ENCODE assay signal across 23 cellular contexts in genomic region chr11:61838501-61838900, GRCh38. TPM values are rescaled to one million over a fixed set of nuclear protein-coding genes. Genes with fewer than 3 reads are reported as not detected.
A peak's percentile ranks its signal among the peaks of the same experiment; 100 is the strongest.
DNase-seq lines count a peak whose midpoint lies in the region; ATAC-seq and TF ChIP-seq lines count a peak whose summit lies in the region.
"Had no signal": no experiment of that assay in that cellular context is flagged by ENCODE, and none has a peak within 500 bp of the region (broad histone marks: within the 10 kb centered on the region; RNA-seq: fewer than 3 reads in every experiment).

No MANE protein-coding gene starts in this region.

- H2AK5ac ChIP-seq in trophoblast cell (ENCODE audit: low read length): no peak overlapping the region

- no peak overlapping the region for H3K9ac ChIP-seq in trophoblast cell (ENCODE audit: low read length)

- peaks cover 10 to 11% of the 10 kb centered on the region in 2 experiments for H3K4me1 ChIP-seq in trophoblast cell (ENCODE audit: control insufficient read depth in 1 of 2, insufficient read depth in 2 of 2, low read length in 2 of 2)

- CTCF ChIA-PET in activated CD4-positive, alpha-beta T cell treated with anti-CD3 and anti-CD28 coated beads, Interleukin-2, amount 10 ng/mL, durations not matched to agents 7 days and 5 days (lab: Charles Lee): interaction anchor here (1.0 kb wide), 1 partner anchor 10 kb away, joined by 3 read pairs; the partner anchor contains the start of gene FADS2

- peak overlapping the region; percentile 6 for H3K18ac ChIP-seq in trophoblast cell (ENCODE audit: low read length)

- no peak overlapping the region for H2BK12ac ChIP-seq in trophoblast cell (ENCODE audit: low read length)

- H3K9me3 ChIP-seq in trophoblast cell (ENCODE audit: insufficient read depth, low read depth, low read length): peaks cover 6% of the 10 kb centered on the region
- H3K9me3 ChIP-seq: upper lobe of left lung had no signal

- H3K27me3 ChIP-seq in trophoblast cell (ENCODE audit: insufficient read depth, low read length): no peaks in the 10 kb centered on the region
- H3K27me3 ChIP-seq: upper lobe of left lung had no signal

- POLR2A ChIA-PET in activated CD4-positive, alpha-beta T cell treated with anti-CD3 and anti-CD28 coated beads, Interleukin-2, amount 10 ng/mL, durations not matched to agents 7 days and 5 days (lab: Charles Lee): interaction anchor here (0.5 kb wide), 1 partner anchor 129 kb away, joined by 4 read pairs; the partner anchor contains the start of gene FTH1

- WGBS in trophoblast cell (ENCODE audit: extremely low coverage, insufficient coverage, insufficient read length): no CpG with 5 or more reads among the region's 5 CpGs

- no peak overlapping the region for H3K4me3 ChIP-seq in trophoblast cell (ENCODE audit: low read depth, low read length)
- H3K4me3 ChIP-seq in foreskin fibroblast (ENCODE audit: low read depth in 1 of 2, low read length in 2 of 2): no peak overlapping the region
- H3K4me3 ChIP-seq: lung, skin epidermis, upper lobe of left lung had no signal

- no peak overlapping the region for H3K4me2 ChIP-seq in trophoblast cell (ENCODE audit: low read length)

- no peak overlapping the region for H3K4me3 Mint-ChIP-seq in activated CD4-positive, alpha-beta T cell treated with anti-CD3 and anti-CD28 coated beads, Interleukin-2, amount 10 ng/mL, durations not matched to agents 7 days and 5 days
- H3K4me3 Mint-ChIP-seq in activated CD4-positive, alpha-beta T cell treated with anti-CD3 and anti-CD28 coated beads, Interleukin-2, amount 10 ng/mL, durations not matched to agents 24 days and 14 days: no peak overlapping the region
- no peak overlapping the region for H3K4me3 Mint-ChIP-seq in chondrocyte (ENCODE audit: unreplicated experiment)
- H3K4me3 Mint-ChIP-seq: CD8-positive, alpha-beta T cell had no signal

- H3K4ac ChIP-seq in trophoblast cell (ENCODE audit: low read depth, low read length): no peak overlapping the region

- no peak overlapping the region for H4K91ac ChIP-seq in trophoblast cell (ENCODE audit: low read depth, low read length)

- H2AFZ ChIP-seq in trophoblast cell (ENCODE audit: insufficient read depth, low read length, poor library complexity): no peak overlapping the region

- no peak for ATAC-seq in activated naive CD4-positive, alpha-beta T cell treated with anti-CD3 and anti-CD28 coated beads, Interleukin-2, amount 50 U/mL, for 72 hours
- ATAC-seq: CD8-positive, alpha-beta T cell; HCT116; SK-N-SH treated with all-trans-retinoic acid at 6 μM for 48 hours had no signal

- H3K27ac ChIP-seq in trophoblast cell (ENCODE audit: low read depth, low read length): no peak overlapping the region
- H3K27ac ChIP-seq: skin epidermis, upper lobe of left lung, WERI-Rb-1 had no signal

- H3K27me3 Mint-ChIP-seq in activated CD4-positive, alpha-beta T cell treated with anti-CD3 and anti-CD28 coated beads, Interleukin-2, amount 10 ng/mL, durations not matched to agents 7 days and 5 days: no peaks in the 10 kb centered on the region
- H3K27me3 Mint-ChIP-seq in activated CD4-positive, alpha-beta T cell treated with anti-CD3 and anti-CD28 coated beads, Interleukin-2, amount 10 ng/mL, durations not matched to agents 24 days and 14 days: no peaks in the 10 kb centered on the region
- no peaks in the 10 kb centered on the region for H3K27me3 Mint-ChIP-seq in chondrocyte (ENCODE audit: low read depth)

- no peak overlapping the region for H3K14ac ChIP-seq in trophoblast cell (ENCODE audit: low read length)

- peaks cover 29% of the 10 kb centered on the region for H3K4me1 Mint-ChIP-seq in activated CD4-positive, alpha-beta T cell treated with anti-CD3 and anti-CD28 coated beads, Interleukin-2, amount 10 ng/mL, durations not matched to agents 7 days and 5 days
- H3K4me1 Mint-ChIP-seq in activated CD4-positive, alpha-beta T cell treated with anti-CD3 and anti-CD28 coated beads, Interleukin-2, amount 10 ng/mL, durations not matched to agents 24 days and 14 days: peaks cover 36% of the 10 kb centered on the region
- peaks cover 25% of the 10 kb centered on the region for H3K4me1 Mint-ChIP-seq in chondrocyte (ENCODE audit: low read depth)

- peaks cover 3% of the 10 kb centered on the region for H3K79me2 ChIP-seq in trophoblast cell (ENCODE audit: control insufficient read depth, insufficient read depth, low read length, poor library complexity)

- no peaks in the 10 kb centered on the region for H3K79me1 ChIP-seq in trophoblast cell (ENCODE audit: low read length)

- DNase-seq in activated CD4-positive, alpha-beta T cell treated with anti-CD3 and anti-CD28 coated beads, Interleukin-2, amount 10 ng/mL, durations not matched to agents 7 days and 5 days: no peak
- DNase-seq in activated CD4-positive, alpha-beta T cell treated with anti-CD3 and anti-CD28 coated beads, Interleukin-2, amount 10 ng/mL, durations not matched to agents 24 days and 14 days: no peak
- DNase-seq in chondrocyte (ENCODE audit: low spot score) (peak; percentile 68), trophoblast cell (no peak), foreskin fibroblast (no peak)
- DNase-seq in activated naive CD4-positive, alpha-beta T cell treated with anti-CD3 and anti-CD28 coated beads, Interleukin-2, amount 50 U/mL, for 72 hours (ENCODE audit: low spot score in 2 of 2): no peak
- DNase-seq: activated CD8-positive, alpha-beta memory T cell treated with anti-CD3 and anti-CD28 coated beads, Interleukin-2, amount 50 U/mL, for 48 hours; AML-193; CD8-positive, alpha-beta T cell; DMS 273 treated with DMSO at 0.1 percent for 48 hours; glutamatergic neuron; Kasumi-1; NCI-H1048; NCI-H1930; NCI-H69; stimulated activated CD4-positive, alpha-beta T cell treated with anti-CD3 and anti-CD28 coated beads, Interleukin-2, amount 100 ng/mL, for 24 hours; T-helper 9 cell; WERI-Rb-1 had no signal

- H3K36me3 ChIP-seq in trophoblast cell (ENCODE audit: control insufficient read depth in 1 of 2, insufficient read depth in 2 of 2, low read length in 2 of 2): peaks cover 66 to 72% of the 10 kb centered on the region in 2 experiments

- H3K9me3 Mint-ChIP-seq in activated CD4-positive, alpha-beta T cell treated with anti-CD3 and anti-CD28 coated beads, Interleukin-2, amount 10 ng/mL, durations not matched to agents 7 days and 5 days: no peaks in the 10 kb centered on the region
- no peaks in the 10 kb centered on the region for H3K9me3 Mint-ChIP-seq in activated CD4-positive, alpha-beta T cell treated with anti-CD3 and anti-CD28 coated beads, Interleukin-2, amount 10 ng/mL, durations not matched to agents 24 days and 14 days
- H3K9me3 Mint-ChIP-seq in chondrocyte (ENCODE audit: low read depth): no peaks in the 10 kb centered on the region
- peaks cover 0 to 6% of the 10 kb centered on the region in 2 donors for H3K9me3 Mint-ChIP-seq in activated naive CD4-positive, alpha-beta T cell treated with anti-CD3 and anti-CD28 coated beads, Interleukin-2, amount 50 U/mL, for 72 hours
- H3K9me3 Mint-ChIP-seq: CD8-positive, alpha-beta T cell had no signal

- H3K36me3 Mint-ChIP-seq in activated CD4-positive, alpha-beta T cell treated with anti-CD3 and anti-CD28 coated beads, Interleukin-2, amount 10 ng/mL, durations not matched to agents 7 days and 5 days (ENCODE audit: low read depth): peaks cover 59% of the 10 kb centered on the region
- H3K36me3 Mint-ChIP-seq in activated CD4-positive, alpha-beta T cell treated with anti-CD3 and anti-CD28 coated beads, Interleukin-2, amount 10 ng/mL, durations not matched to agents 24 days and 14 days (ENCODE audit: low read depth): peaks cover 60% of the 10 kb centered on the region
- peaks cover 34% of the 10 kb centered on the region for H3K36me3 Mint-ChIP-seq in chondrocyte (ENCODE audit: low read depth)
- H3K36me3 Mint-ChIP-seq in activated naive CD4-positive, alpha-beta T cell treated with anti-CD3 and anti-CD28 coated beads, Interleukin-2, amount 50 U/mL, for 72 hours: peaks cover 0 to 18% of the 10 kb centered on the region in 2 donors
- H3K36me3 Mint-ChIP-seq: CD8-positive, alpha-beta T cell had no signal

- no peak overlapping the region for H2BK5ac ChIP-seq in trophoblast cell (ENCODE audit: low read depth, low read length, poor library complexity)

- no peak overlapping the region for H4K8ac ChIP-seq in trophoblast cell (ENCODE audit: low read depth, low read length)

- H3K23ac ChIP-seq in trophoblast cell (ENCODE audit: low read length): no peak overlapping the region

- no peak overlapping the region for H2BK120ac ChIP-seq in trophoblast cell (ENCODE audit: insufficient read depth, low read length, poor library complexity)

- intact Hi-C loops in activated CD4-positive, alpha-beta T cell treated with anti-CD3 and anti-CD28 coated beads, Interleukin-2, amount 10 ng/mL, durations not matched to agents 24 days and 14 days (cut with micrococcal nuclease): no loop called here

- H3K27ac Mint-ChIP-seq in activated CD4-positive, alpha-beta T cell treated with anti-CD3 and anti-CD28 coated beads, Interleukin-2, amount 10 ng/mL, durations not matched to agents 7 days and 5 days: peak overlapping the region; percentile 57
- H3K27ac Mint-ChIP-seq in activated CD4-positive, alpha-beta T cell treated with anti-CD3 and anti-CD28 coated beads, Interleukin-2, amount 10 ng/mL, durations not matched to agents 24 days and 14 days: no peak overlapping the region
- H3K27ac Mint-ChIP-seq in chondrocyte (ENCODE audit: unreplicated experiment): no peak overlapping the region
- H3K27ac Mint-ChIP-seq in activated naive CD4-positive, alpha-beta T cell treated with anti-CD3 and anti-CD28 coated beads, Interleukin-2, amount 50 U/mL, for 72 hours: no peak overlapping the region
- H3K27ac Mint-ChIP-seq: CD8-positive, alpha-beta T cell had no signal

- TF ChIP-seq CTCF in chondrocyte (IDR thresholded peaks at IDR 0.05): no peak
- TF ChIP-seq CTCF in foreskin fibroblast (IDR thresholded peaks at IDR 0.05; ENCODE audit: low read depth, low read length): no peak

- H4K12ac ChIP-seq in trophoblast cell (ENCODE audit: low read depth, low read length): no peak overlapping the region

RNA-seq across cellular contexts. Expression of gene FADS2, which starts 10.4 kb away (rescaled TPM):
- total RNA-seq in activated CD4-positive, alpha-beta T cell treated with anti-CD3 and anti-CD28 coated beads, Interleukin-2, amount 10 ng/mL, durations not matched to agents 7 days and 5 days: 100 to 1,000 TPM; 128 to 135 TPM
- total RNA-seq in activated CD4-positive, alpha-beta T cell treated with anti-CD3 and anti-CD28 coated beads, Interleukin-2, amount 10 ng/mL, durations not matched to agents 24 days and 14 days: 278 and 283 TPM in 2 replicates
- 202 to 315 TPM (median 297 TPM) in 3 replicates for total RNA-seq in chondrocyte
- 538 and 565 TPM in 2 replicates for polyA plus RNA-seq in trophoblast cell (2013)
- 10 to 100 TPM; 42.6 to 55.1 TPM for total RNA-seq in activated naive CD4-positive, alpha-beta T cell treated with anti-CD3 and anti-CD28 coated beads, Interleukin-2, amount 50 U/mL, for 72 hours

RNA-seq across cellular contexts. Expression of gene FADS1, which starts 21.7 kb away (rescaled TPM):
- total RNA-seq in activated CD4-positive, alpha-beta T cell treated with anti-CD3 and anti-CD28 coated beads, Interleukin-2, amount 10 ng/mL, durations not matched to agents 7 days and 5 days: 10 to 100 TPM; 25.7 to 27.1 TPM
- 92.5 and 94.7 TPM in 2 replicates for total RNA-seq in activated CD4-positive, alpha-beta T cell treated with anti-CD3 and anti-CD28 coated beads, Interleukin-2, amount 10 ng/mL, durations not matched to agents 24 days and 14 days
- 72.6 to 95.5 TPM (median 74.6 TPM) in 3 replicates for total RNA-seq in chondrocyte
- 83.8 and 84.0 TPM in 2 replicates for polyA plus RNA-seq in trophoblast cell (2013)
- 10 to 100 TPM; 16.1 to 28.9 TPM for total RNA-seq in activated naive CD4-positive, alpha-beta T cell treated with anti-CD3 and anti-CD28 coated beads, Interleukin-2, amount 50 U/mL, for 72 hours

RNA-seq across cellular contexts. Expression of gene FEN1, which starts 45.8 kb away (rescaled TPM):
- total RNA-seq in activated CD4-positive, alpha-beta T cell treated with anti-CD3 and anti-CD28 coated beads, Interleukin-2, amount 10 ng/mL, durations not matched to agents 7 days and 5 days: 100 to 1,000 TPM in 1 of 2 experiments, 10 to 100 TPM in 1; 98.6 to 118 TPM
- 144 and 152 TPM in 2 replicates for total RNA-seq in activated CD4-positive, alpha-beta T cell treated with anti-CD3 and anti-CD28 coated beads, Interleukin-2, amount 10 ng/mL, durations not matched to agents 24 days and 14 days
- 12.6 to 27.1 TPM (median 13.2 TPM) in 3 replicates for total RNA-seq in chondrocyte
- polyA plus RNA-seq in trophoblast cell (2013): 53.9 and 58.2 TPM in 2 replicates
- 100 to 1,000 TPM in 1 of 2 donors, 10 to 100 TPM in 1; 80.5 to 104 TPM for total RNA-seq in activated naive CD4-positive, alpha-beta T cell treated with anti-CD3 and anti-CD28 coated beads, Interleukin-2, amount 50 U/mL, for 72 hours

RNA-seq across cellular contexts. Expression of gene TMEM258, which starts 46.1 kb away (rescaled TPM):
- total RNA-seq in activated CD4-positive, alpha-beta T cell treated with anti-CD3 and anti-CD28 coated beads, Interleukin-2, amount 10 ng/mL, durations not matched to agents 7 days and 5 days: 100 to 1,000 TPM; 154 to 160 TPM
- total RNA-seq in activated CD4-positive, alpha-beta T cell treated with anti-CD3 and anti-CD28 coated beads, Interleukin-2, amount 10 ng/mL, durations not matched to agents 24 days and 14 days: 179 and 187 TPM in 2 replicates
- total RNA-seq in chondrocyte: 103 to 133 TPM (median 106 TPM) in 3 replicates
- polyA plus RNA-seq in trophoblast cell (2013): 246 and 256 TPM in 2 replicates
- total RNA-seq in activated naive CD4-positive, alpha-beta T cell treated with anti-CD3 and anti-CD28 coated beads, Interleukin-2, amount 50 U/mL, for 72 hours: 100 to 1,000 TPM; 145 to 153 TPM

RNA-seq across cellular contexts. Expression of gene FADS3, which starts 52.8 kb away (rescaled TPM):
- total RNA-seq in activated CD4-positive, alpha-beta T cell treated with anti-CD3 and anti-CD28 coated beads, Interleukin-2, amount 10 ng/mL, durations not matched to agents 7 days and 5 days: 1 to 10 TPM; 2.9 to 3.7 TPM
- 13.5 and 15.6 TPM in 2 replicates for total RNA-seq in activated CD4-positive, alpha-beta T cell treated with anti-CD3 and anti-CD28 coated beads, Interleukin-2, amount 10 ng/mL, durations not matched to agents 24 days and 14 days
- total RNA-seq in chondrocyte: 206 to 263 TPM (median 255 TPM) in 3 replicates
- 290 and 330 TPM in 2 replicates for polyA plus RNA-seq in trophoblast cell (2013)
- 10 to 100 TPM in 1 of 2 donors, 1 to 10 TPM in 1; 8.8 to 11.4 TPM for total RNA-seq in activated naive CD4-positive, alpha-beta T cell treated with anti-CD3 and anti-CD28 coated beads, Interleukin-2, amount 50 U/mL, for 72 hours
